24 cellular contexts compared by ENCODE assay signal in genomic region chr9:132763574-132763973, GRCh38.
"Had no signal": no experiment of that assay in that cellular context is flagged by ENCODE, and none has a peak within 500 bp of the region (broad histone marks: within the 10 kb centered on the region; RNA-seq: fewer than 3 reads in every experiment).

No MANE protein-coding gene starts in this region.

- FAIRE-seq: pancreas, small intestine, urothelium cell line had no signal

- DNase-seq: naive thymus-derived CD4-positive, alpha-beta T cell; natural killer cell; occipital lobe; pancreas; psoas muscle; right cardiac atrium; right lobe of liver; small intestine; stimulated activated CD4-positive, alpha-beta T cell treated with anti-CD3 and anti-CD28 coated beads, Interleukin-15, amount 100 ng/mL, for 24 hours; stimulated activated CD4-positive, alpha-beta T cell treated with anti-CD3 and anti-CD28 coated beads, Interleukin-2, amount 100 ng/mL, for 24 hours; stimulated activated CD4-positive, alpha-beta T cell treated with anti-CD3 and anti-CD28 coated beads, Interleukin-2, amount 100 ng/mL, for 48 hours; stimulated activated CD4-positive, alpha-beta T cell treated with anti-CD3 and anti-CD28 coated beads, Interleukin-4, amount 100 ng/mL, for 24 hours; stimulated activated naive B cell treated with anti-CD40 and anti-IgM and Interleukin-4, amounts not matched to agents 10 μg/mL and 1 μg/mL and 100 μg/mL, for 72 hours; stimulated activated naive CD4-positive, alpha-beta T cell treated with Interleukin-2 at 50 U/mL for 16 hours; stomach; thyroid gland; trophoblast cell; upper lobe of left lung had no signal

- H3K36me3 ChIP-seq: neural progenitor cell, pancreas, right lobe of liver, sigmoid colon, stomach, thoracic aorta, thyroid gland, tibial nerve, upper lobe of left lung, vagina had no signal

- H3K4me3 ChIP-seq: neural progenitor cell, pancreas, psoas muscle, right lobe of liver, sigmoid colon, stomach, thoracic aorta, thyroid gland, tibial nerve, upper lobe of left lung, vagina had no signal

- H3K4me1 ChIP-seq: neural progenitor cell, pancreas, vagina had no signal

- H3K27ac ChIP-seq: neural progenitor cell, pancreas, psoas muscle, right lobe of liver, sigmoid colon, stomach, thoracic aorta, thyroid gland, tibial nerve, upper lobe of left lung, vagina had no signal

- H3K9me3 ChIP-seq: pancreas, psoas muscle, right lobe of liver, sigmoid colon, stomach, thoracic aorta, thyroid gland, tibial nerve, upper lobe of left lung, vagina had no signal
